ENCODE assay signal across 12 cellular contexts in genomic region chr9:34995288-34996060, GRCh38. TPM values are rescaled to one million over a fixed set of nuclear protein-coding genes. Genes with fewer than 3 reads are reported as not detected.
DNase-seq lines count a peak whose midpoint lies in the region; ATAC-seq and FAIRE-seq lines count a peak whose summit lies in the region.
"Had no signal": no experiment of that assay in that cellular context is flagged by ENCODE, and none has a peak within 500 bp of the region (broad histone marks: within the 10 kb centered on the region; RNA-seq: fewer than 3 reads in every experiment).

No MANE protein-coding gene starts in this region.

- DNase-seq in LHCN-M2 (ENCODE audit: low read depth) (peak; percentile 51), cerebellar cortex (ENCODE audit: low spot score) (peak; percentile 11), kidney tubule cell (ENCODE audit: low spot score) (peak; percentile 4), stromal cell of bone marrow (ENCODE audit: low read depth) (peak; percentile 27), HTR-8/SVneo (ENCODE audit: insufficient read length, low spot score) (no peak), C1 segment of cervical spinal cord (lab: John Stamatoyannopoulos, UW) (no peak)
- no peak for DNase-seq in activated CD4-positive, alpha-beta T cell treated with anti-CD3 and anti-CD28 coated beads, Interleukin-2, amount 50 U/mL, for 1 hour
- DNase-seq: activated CD8-positive, alpha-beta memory T cell treated with anti-CD3 and anti-CD28 coated beads, Interleukin-2, amount 50 U/mL, for 4 hours; midbrain; NCI-H1105 treated with DMSO at 0.1 percent for 48 hours; SIG-M5 had no signal

- ATAC-seq in HG02973 (IDR thresholded peaks at IDR 0.05; ENCODE audit: unreplicated experiment) = no peak

- no peak for FAIRE-seq in HTR-8/SVneo (lab: Jason Lieb, UNC)

RNA-seq across cellular contexts. Expression of gene DNAJB5, which starts 5.9 kb away (rescaled TPM):
- 18.3 and 20.8 TPM in 2 replicates for total RNA-seq in LHCN-M2 (2014; rRNA removed)
- polyA plus RNA-seq in LHCN-M2 (2012) = 25.8 TPM

RNA-seq across cellular contexts. Expression of gene PHF24, which starts 37.4 kb away (rescaled TPM):
- total RNA-seq in LHCN-M2 (2014; rRNA removed) = not detected in 2 replicates
- not detected for polyA plus RNA-seq in LHCN-M2 (2012)

Comparison
In these comparisons a context has a peak if more than half of its experiments do, and no peak if none do; other contexts are left out.
1. DNase-seq: peak in LHCN-M2 (single experiment), cerebellar cortex (single experiment), kidney tubule cell (single experiment) and stromal cell of bone marrow (single experiment); none in activated CD4-positive, alpha-beta T cell treated with anti-CD3 and anti-CD28 coated beads, Interleukin-2, amount 50 U/mL, for 1 hour (single experiment), HTR-8/SVneo (single experiment) and C1 segment of cervical spinal cord (0 of 14).